Comparison of ENCODE assay signal across 1 cellular context in the genomic region with DNA sequence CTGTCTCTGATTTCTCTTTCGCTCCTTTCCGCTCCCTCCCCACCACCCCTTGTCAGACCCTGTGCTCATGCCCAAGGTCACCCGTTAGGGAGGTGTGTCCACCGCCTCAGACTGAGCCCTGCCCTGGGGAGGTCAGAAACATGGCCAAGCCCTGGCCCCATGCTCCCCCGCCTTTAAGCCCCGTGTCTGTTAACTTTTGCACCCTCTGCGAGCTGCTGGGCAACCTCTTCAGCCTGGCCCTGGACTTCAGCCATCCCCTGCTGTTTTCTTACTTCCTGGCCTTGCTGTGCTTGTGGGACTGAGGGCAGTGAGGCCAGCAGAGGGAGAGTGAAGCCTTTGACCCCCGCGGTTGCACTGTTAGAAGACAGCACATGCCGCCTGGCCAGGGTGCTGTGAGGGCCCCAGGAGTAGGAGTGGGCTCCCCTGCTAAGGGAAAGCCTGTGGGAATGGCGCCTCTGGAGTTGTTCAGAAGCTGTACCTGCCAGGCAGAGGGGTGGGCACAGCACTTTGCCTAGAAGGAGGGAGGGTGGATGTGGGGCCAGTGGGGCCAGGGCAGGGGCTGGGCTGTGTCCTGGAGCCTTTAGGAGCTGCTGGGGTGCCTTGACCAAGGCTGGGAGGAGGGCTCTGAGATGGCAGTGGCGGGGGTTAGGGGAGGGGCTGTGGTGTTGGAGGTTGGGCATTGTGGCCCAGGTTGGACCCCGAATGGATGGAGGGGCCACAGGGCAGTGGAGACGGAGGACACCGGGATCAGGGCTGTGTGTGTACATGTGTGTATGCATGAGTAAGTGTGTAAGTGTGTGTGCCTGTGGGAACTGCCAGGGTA.
A peak's percentile ranks its signal among the peaks of the same experiment; 100 is the strongest.
TF ChIP-seq lines count a peak whose summit lies in the region.

No MANE protein-coding gene starts in this region.

TF ChIP-seq in HepG2, 621 proteins besides CTCF, POLR2A, EP300 and RAD21 (continued from another document and continues in another):
- TF ChIP-seq, protein P1, sequence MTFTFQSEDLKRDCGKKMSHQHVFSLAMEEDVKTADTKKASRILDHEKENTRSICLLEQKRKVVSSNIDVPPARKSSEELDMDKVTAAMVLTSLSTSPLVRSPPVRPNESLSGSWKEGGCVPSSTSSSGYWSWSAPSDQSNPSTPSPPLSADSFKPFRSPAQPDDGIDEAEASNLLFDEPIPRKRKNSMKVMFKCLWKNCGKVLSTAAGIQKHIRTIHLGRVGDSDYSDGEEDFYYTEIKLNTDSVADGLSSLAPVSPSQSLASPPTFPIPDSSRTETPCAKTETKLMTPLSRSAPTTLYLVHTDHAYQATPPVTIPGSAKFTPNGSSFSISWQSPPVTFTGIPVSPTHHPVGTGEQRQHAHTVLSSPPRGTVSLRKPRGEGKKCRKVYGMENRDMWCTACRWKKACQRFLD (CRISPR knock-in tag; IDR thresholded peaks at IDR 0.05; ENCODE audit: borderline replicate concordance), result 0 out of 2 replicates have a peak, but pooled peaks have one; percentile 75
- TF ChIP-seq MXD4 (CRISPR knock-in tag; IDR thresholded peaks at IDR 0.05), result peak; percentile 91
- peak; percentile 70 for TF ChIP-seq ZNF781 (CRISPR knock-in tag; IDR thresholded peaks at IDR 0.05; ENCODE audit: borderline replicate concordance, not compliant biosample characterization)
- TF ChIP-seq ESRRA (CRISPR knock-in tag; IDR thresholded peaks at IDR 0.05; ENCODE audit: low read depth), result peak; percentile 95
- TF ChIP-seq, protein P2, sequence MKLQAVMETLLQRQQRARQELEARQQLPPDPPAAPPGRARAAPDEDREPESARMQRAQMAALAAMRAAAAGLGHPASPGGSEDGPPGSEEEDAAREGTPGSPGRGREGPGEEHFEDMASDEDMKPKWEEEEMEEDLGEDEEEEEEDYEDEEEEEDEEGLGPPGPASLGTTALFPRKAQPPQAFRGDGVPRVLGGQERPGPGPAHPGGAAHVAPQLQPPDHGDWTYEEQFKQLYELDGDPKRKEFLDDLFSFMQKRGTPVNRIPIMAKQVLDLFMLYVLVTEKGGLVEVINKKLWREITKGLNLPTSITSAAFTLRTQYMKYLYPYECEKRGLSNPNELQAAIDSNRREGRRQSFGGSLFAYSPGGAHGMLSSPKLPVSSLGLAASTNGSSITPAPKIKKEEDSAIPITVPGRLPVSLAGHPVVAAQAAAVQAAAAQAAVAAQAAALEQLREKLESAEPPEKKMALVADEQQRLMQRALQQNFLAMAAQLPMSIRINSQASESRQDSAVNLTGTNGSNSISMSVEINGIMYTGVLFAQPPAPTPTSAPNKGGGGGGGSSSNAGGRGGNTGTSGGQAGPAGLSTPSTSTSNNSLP (IDR thresholded peaks at IDR 0.05; ENCODE audit: low read depth, low read length), result no peak
- TF ChIP-seq, protein P3, sequence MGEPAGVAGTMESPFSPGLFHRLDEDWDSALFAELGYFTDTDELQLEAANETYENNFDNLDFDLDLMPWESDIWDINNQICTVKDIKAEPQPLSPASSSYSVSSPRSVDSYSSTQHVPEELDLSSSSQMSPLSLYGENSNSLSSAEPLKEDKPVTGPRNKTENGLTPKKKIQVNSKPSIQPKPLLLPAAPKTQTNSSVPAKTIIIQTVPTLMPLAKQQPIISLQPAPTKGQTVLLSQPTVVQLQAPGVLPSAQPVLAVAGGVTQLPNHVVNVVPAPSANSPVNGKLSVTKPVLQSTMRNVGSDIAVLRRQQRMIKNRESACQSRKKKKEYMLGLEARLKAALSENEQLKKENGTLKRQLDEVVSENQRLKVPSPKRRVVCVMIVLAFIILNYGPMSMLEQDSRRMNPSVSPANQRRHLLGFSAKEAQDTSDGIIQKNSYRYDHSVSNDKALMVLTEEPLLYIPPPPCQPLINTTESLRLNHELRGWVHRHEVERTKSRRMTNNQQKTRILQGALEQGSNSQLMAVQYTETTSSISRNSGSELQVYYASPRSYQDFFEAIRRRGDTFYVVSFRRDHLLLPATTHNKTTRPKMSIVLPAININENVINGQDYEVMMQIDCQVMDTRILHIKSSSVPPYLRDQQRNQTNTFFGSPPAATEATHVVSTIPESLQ (CRISPR knock-in tag; conservative IDR thresholded peaks at IDR 0.05), result no peak
- TF ChIP-seq ZNF292 (CRISPR knock-in tag; IDR thresholded peaks at IDR 0.05; ENCODE audit: borderline replicate concordance, low read depth), result peak; percentile 99
- TF ChIP-seq ZNF17 (CRISPR knock-in tag; IDR thresholded peaks at IDR 0.05), result no peak
- TF ChIP-seq ZNF276 (CRISPR knock-in tag; IDR thresholded peaks at IDR 0.05; ENCODE audit: low read depth), result peak; percentile 84
- TF ChIP-seq ZNF18 (CRISPR knock-in tag; IDR thresholded peaks at IDR 0.05; ENCODE audit: insufficient replicate concordance), result peak; percentile 45
- TF ChIP-seq ZNF552 (CRISPR knock-in tag; IDR thresholded peaks at IDR 0.05; ENCODE audit: borderline replicate concordance), result no peak
- TF ChIP-seq PAWR (CRISPR knock-in tag; IDR thresholded peaks at IDR 0.05; ENCODE audit: borderline replicate concordance), result no peak
- TF ChIP-seq SMAD1 (CRISPR knock-in tag; IDR thresholded peaks at IDR 0.05; ENCODE audit: borderline replicate concordance, low read depth), result 0 out of 2 replicates have a peak, but pooled peaks have one; percentile 79
- TF ChIP-seq ZSCAN31 (CRISPR knock-in tag; IDR thresholded peaks at IDR 0.05; ENCODE audit: low read depth), result peak; percentile 68; the same call in 1 of the 2 replicates
- TF ChIP-seq ZNF260 (CRISPR knock-in tag; IDR thresholded peaks at IDR 0.05; ENCODE audit: borderline replicate concordance, low read depth), result no peak
- TF ChIP-seq SNAPC2 (CRISPR knock-in tag; IDR thresholded peaks at IDR 0.05), result peak; percentile 66; the same call in 1 of the 2 replicates
- TF ChIP-seq RCOR2 (CRISPR knock-in tag; IDR thresholded peaks at IDR 0.05), result peak; percentile 70; the same call in 1 of the 2 replicates
- no peak for TF ChIP-seq FOXM1 (CRISPR knock-in tag; IDR thresholded peaks at IDR 0.05)
- TF ChIP-seq ZNF10 (CRISPR knock-in tag; IDR thresholded peaks at IDR 0.05; ENCODE audit: borderline replicate concordance, low read depth), result no peak
- no peak for TF ChIP-seq ATF7 (IDR thresholded peaks at IDR 0.05)
- TF ChIP-seq ATF7 (CRISPR knock-in tag; IDR thresholded peaks at IDR 0.05), result no peak
- TF ChIP-seq, protein P4, sequence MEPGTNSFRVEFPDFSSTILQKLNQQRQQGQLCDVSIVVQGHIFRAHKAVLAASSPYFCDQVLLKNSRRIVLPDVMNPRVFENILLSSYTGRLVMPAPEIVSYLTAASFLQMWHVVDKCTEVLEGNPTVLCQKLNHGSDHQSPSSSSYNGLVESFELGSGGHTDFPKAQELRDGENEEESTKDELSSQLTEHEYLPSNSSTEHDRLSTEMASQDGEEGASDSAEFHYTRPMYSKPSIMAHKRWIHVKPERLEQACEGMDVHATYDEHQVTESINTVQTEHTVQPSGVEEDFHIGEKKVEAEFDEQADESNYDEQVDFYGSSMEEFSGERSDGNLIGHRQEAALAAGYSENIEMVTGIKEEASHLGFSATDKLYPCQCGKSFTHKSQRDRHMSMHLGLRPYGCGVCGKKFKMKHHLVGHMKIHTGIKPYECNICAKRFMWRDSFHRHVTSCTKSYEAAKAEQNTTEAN (CRISPR knock-in tag; conservative IDR thresholded peaks at IDR 0.05), result 0 out of 2 replicates have a peak, but pooled peaks have one; percentile 42
- TF ChIP-seq GATAD2A (CRISPR knock-in tag; IDR thresholded peaks at IDR 0.05), result peak; percentile 93
- TF ChIP-seq CBX2 (IDR thresholded peaks at IDR 0.05; ENCODE audit: low read depth, low read length), result no peak
- no peak for TF ChIP-seq CBX2 (CRISPR knock-in tag; IDR thresholded peaks at IDR 0.05; ENCODE audit: low read depth)
- TF ChIP-seq ZNF383 (CRISPR knock-in tag; IDR thresholded peaks at IDR 0.05; ENCODE audit: borderline replicate concordance), result no peak
- no peak for TF ChIP-seq RORA (CRISPR knock-in tag; IDR thresholded peaks at IDR 0.05)
- TF ChIP-seq ZNF205 (CRISPR knock-in tag; IDR thresholded peaks at IDR 0.05), result peak; percentile 81
- no peak for TF ChIP-seq ZFYVE20 (CRISPR knock-in tag; IDR thresholded peaks at IDR 0.05; ENCODE audit: borderline replicate concordance, low read depth)
- peak; percentile 87; the same call in 1 of the 2 replicates for TF ChIP-seq STAT6 (CRISPR knock-in tag; IDR thresholded peaks at IDR 0.05; ENCODE audit: borderline replicate concordance)
- TF ChIP-seq, protein P5, sequence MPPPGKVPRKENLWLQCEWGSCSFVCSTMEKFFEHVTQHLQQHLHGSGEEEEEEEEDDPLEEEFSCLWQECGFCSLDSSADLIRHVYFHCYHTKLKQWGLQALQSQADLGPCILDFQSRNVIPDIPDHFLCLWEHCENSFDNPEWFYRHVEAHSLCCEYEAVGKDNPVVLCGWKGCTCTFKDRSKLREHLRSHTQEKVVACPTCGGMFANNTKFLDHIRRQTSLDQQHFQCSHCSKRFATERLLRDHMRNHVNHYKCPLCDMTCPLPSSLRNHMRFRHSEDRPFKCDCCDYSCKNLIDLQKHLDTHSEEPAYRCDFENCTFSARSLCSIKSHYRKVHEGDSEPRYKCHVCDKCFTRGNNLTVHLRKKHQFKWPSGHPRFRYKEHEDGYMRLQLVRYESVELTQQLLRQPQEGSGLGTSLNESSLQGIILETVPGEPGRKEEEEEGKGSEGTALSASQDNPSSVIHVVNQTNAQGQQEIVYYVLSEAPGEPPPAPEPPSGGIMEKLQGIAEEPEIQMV (CRISPR knock-in tag; IDR thresholded peaks at IDR 0.05; ENCODE audit: low read depth), result peak; percentile 85
- peak; percentile 96 for TF ChIP-seq ARNTL (CRISPR knock-in tag; IDR thresholded peaks at IDR 0.05)
- peak; percentile 88 for TF ChIP-seq MEIS1 (CRISPR knock-in tag; IDR thresholded peaks at IDR 0.05; ENCODE audit: borderline replicate concordance)
- no peak for TF ChIP-seq KDM5A (IDR thresholded peaks at IDR 0.05; ENCODE audit: borderline replicate concordance, low read length)
- no peak for TF ChIP-seq ZNF180 (CRISPR knock-in tag; IDR thresholded peaks at IDR 0.05; ENCODE audit: borderline replicate concordance, low read depth)
- TF ChIP-seq ZNF546 (CRISPR knock-in tag; conservative IDR thresholded peaks at IDR 0.05), result no peak
- no peak; the same call in 1 of the 2 replicates for TF ChIP-seq ZNF616 (CRISPR knock-in tag; IDR thresholded peaks at IDR 0.05; ENCODE audit: low read depth)
- TF ChIP-seq ZNF83 (CRISPR knock-in tag; IDR thresholded peaks at IDR 0.05; ENCODE audit: borderline replicate concordance), result peak; percentile 77; the same call in 1 of the 2 replicates
- peak; percentile 66; the same call in 1 of the 2 replicates for TF ChIP-seq ZNF850 (CRISPR knock-in tag; conservative IDR thresholded peaks at IDR 0.05)
